11 cellular contexts compared by ENCODE assay signal in genomic region chr16:11087691-11088431, GRCh38.
DNase-seq lines count a peak whose midpoint lies in the region; ATAC-seq, FAIRE-seq and TF ChIP-seq lines count a peak whose summit lies in the region.
"Had no signal": no experiment of that assay in that cellular context is flagged by ENCODE, and none has a peak within 500 bp of the region (broad histone marks: within the 10 kb centered on the region; RNA-seq: fewer than 3 reads in every experiment).

No MANE protein-coding gene starts in this region.

- H3K4me2 ChIP-seq in astrocyte (ENCODE audit: low read length) = peak overlapping the region; percentile 0

- H3K9ac ChIP-seq in astrocyte (ENCODE audit: low read length) = no peak overlapping the region

- H2AFZ ChIP-seq in astrocyte (ENCODE audit: low read depth, low read length) = no peak overlapping the region

- H3K27me3 ChIP-seq in Panc1 (ENCODE audit: control insufficient read depth, insufficient read depth, low read length) (no peaks in the 10 kb centered on the region), astrocyte (ENCODE audit: insufficient read depth, low read length) (no peaks in the 10 kb centered on the region), tibial nerve (no peaks in the 10 kb centered on the region)
- H3K27me3 ChIP-seq: right atrium auricular region had no signal

- CTCF ChIA-PET in GM10248 (lab: Yijun Ruan, JAX) (interaction anchor here (0.8 to 1.0 kb wide), 5 partner anchors 10 to 115 kb away, joined by 3 to 4 read pairs (median 3); no protein-coding TSS in a partner anchor), Panc1 (lab: Charles Lee) (interaction anchor here (1.2 kb wide), 1 partner anchor 170 kb away, joined by 7 read pairs; no protein-coding TSS in a partner anchor)

- no peaks in the 10 kb centered on the region for H3K9me3 Mint-ChIP-seq in astrocyte (ENCODE audit: unreplicated experiment)

- intact Hi-C loops in Panc1 (cut with micrococcal nuclease; ENCODE audit: unreplicated experiment) = no loop called here

- H3K4me3 ChIP-seq in Panc1 (ENCODE audit: low read depth in 2 of 2, low read length in 2 of 2) = no peak overlapping the region
- H3K4me3 ChIP-seq in astrocyte (ENCODE audit: insufficient read depth, low read depth, low read length) = no peak overlapping the region
- no peak overlapping the region for H3K4me3 ChIP-seq in tibial nerve
- H3K4me3 ChIP-seq: right atrium auricular region had no signal

- no TSS peak for BruUV-seq in Panc1 (replicated peaks; lab: Mats Ljungman, UMichigan)

- in situ Hi-C loops in Panc1 (cut with HindIII; ENCODE audit: low pct_unique_long_range_greater_than_20kb, low sequenced_read_pairs) = no loop called here

- H4K20me1 ChIP-seq in astrocyte (ENCODE audit: insufficient read depth, low read length) = peaks cover 3% of the 10 kb centered on the region

- H3K79me2 ChIP-seq in astrocyte (ENCODE audit: insufficient read depth, low read length) = no peaks in the 10 kb centered on the region

- no peaks in the 10 kb centered on the region for H3K36me3 ChIP-seq in Panc1 (ENCODE audit: control insufficient read depth, insufficient read depth, low read length)
- H3K36me3 ChIP-seq in astrocyte (ENCODE audit: insufficient read depth, low read length) = no peaks in the 10 kb centered on the region
- peaks cover 0 to 69% (median 0%) of the 10 kb centered on the region in 3 donors for H3K36me3 ChIP-seq in tibial nerve

- peak overlapping the region; percentile 34 for H3K27ac Mint-ChIP-seq in astrocyte (ENCODE audit: unreplicated experiment)

- H3K27ac ChIP-seq in Panc1 (ENCODE audit: low read length) = no peak overlapping the region
- H3K27ac ChIP-seq in astrocyte (ENCODE audit: low read depth, low read length) = no peak overlapping the region
- H3K27ac ChIP-seq in tibial nerve = no peak overlapping the region
- H3K27ac ChIP-seq: right atrium auricular region had no signal

- peak; percentile 38 for DNase-seq in GM10248 (ENCODE audit: extremely low spot score)
- no peak for DNase-seq in Panc1 (ENCODE audit: low read depth, low spot score)
- peak; percentile 58 for DNase-seq in astrocyte (ENCODE audit: low read depth)
- peak; percentile 26 for DNase-seq in stimulated activated CD4-positive, alpha-beta T cell treated with anti-CD3 and anti-CD28 coated beads, Interleukin-4, amount 100 ng/mL, for 24 hours
- DNase-seq in tibial nerve (ENCODE audit: low spot score in 2 of 2) = no peak
- DNase-seq: effector CD4-positive, alpha-beta T cell; head of caudate nucleus; NCI-H1092 had no signal

- 78 to 91% methylated on average over 7 to 9 of the region's 9 CpGs for WGBS in tibial nerve, 2 donors

- ATAC-seq in Panc1 = 0 out of 2 replicates have a peak, but pooled peaks have one; percentile 33
- no peak for ATAC-seq in GM19351 (IDR thresholded peaks at IDR 0.05; ENCODE audit: unreplicated experiment)
- ATAC-seq in GM18517 (IDR thresholded peaks at IDR 0.05; ENCODE audit: unreplicated experiment) = no peak

- POLR2A ChIA-PET in GM10248 (lab: Yijun Ruan, JAX) (interaction anchor here (0.7 to 1.3 kb wide), 2 partner anchors 9 to 168 kb away, joined by 4 read pairs; partner anchors contain the start of gene SOCS1), Panc1 (lab: Charles Lee) (no interaction called here)

- no peak for TF ChIP-seq POLR2A in tibial nerve (IDR thresholded peaks at IDR 0.05)

- peaks cover 8% of the 10 kb centered on the region for H3K36me3 Mint-ChIP-seq in astrocyte (ENCODE audit: low read depth, unreplicated experiment)

- peaks cover 5% of the 10 kb centered on the region; the same call in 1 of the 2 replicates for H3K4me1 ChIP-seq in Panc1 (ENCODE audit: control insufficient read depth, insufficient read depth, low read length)
- peaks cover 34% of the 10 kb centered on the region for H3K4me1 ChIP-seq in astrocyte (ENCODE audit: insufficient read depth, low read length)
- peaks cover 0 to 19% (median 6%) of the 10 kb centered on the region in 4 donors for H3K4me1 ChIP-seq in tibial nerve

- no peak for TF ChIP-seq EP300 in tibial nerve (IDR thresholded peaks at IDR 0.05)

- no peak for FAIRE-seq in astrocyte (lab: Jason Lieb, UNC)

- no peaks in the 10 kb centered on the region for H3K27me3 Mint-ChIP-seq in astrocyte (ENCODE audit: low read depth, unreplicated experiment)

- TF ChIP-seq CTCF in GM10248 (IDR thresholded peaks at IDR 0.05; ENCODE audit: control extremely low read depth, extremely low read depth, low read depth, missing control alignments) (no peak), Panc1 (IDR thresholded peaks at IDR 0.05) (no peak), astrocyte (IDR thresholded peaks at IDR 0.05; ENCODE audit: insufficient read depth, low read depth, low read length) (no peak), tibial nerve (IDR thresholded peaks at IDR 0.05) (no peak)

- H3K4me3 Mint-ChIP-seq in astrocyte (ENCODE audit: unreplicated experiment) = no peak overlapping the region

- H3K9me3 ChIP-seq in Panc1 (ENCODE audit: control insufficient read depth, insufficient read depth, low read depth, low read length) = no peaks in the 10 kb centered on the region
- H3K9me3 ChIP-seq in astrocyte (ENCODE audit: insufficient read depth, low read depth, low read length) = no peaks in the 10 kb centered on the region
- H3K9me3 ChIP-seq in tibial nerve = no peaks in the 10 kb centered on the region
- H3K9me3 ChIP-seq: right atrium auricular region had no signal

- H3K4me1 Mint-ChIP-seq in astrocyte (ENCODE audit: low read depth, unreplicated experiment) = peaks cover 22% of the 10 kb centered on the region

Comparison
In these comparisons a context has a peak if more than half of its experiments do, and no peak if none do; other contexts are left out.
1. DNase-seq: peak in GM10248 (single experiment), astrocyte (single experiment) and stimulated activated CD4-positive, alpha-beta T cell treated with anti-CD3 and anti-CD28 coated beads, Interleukin-4, amount 100 ng/mL, for 24 hours (single experiment); none in Panc1 (single experiment) and tibial nerve (0 of 2).